8 cellular contexts compared by ENCODE assay signal in genomic region chr12:132955933-132956725, GRCh38. TPM values are rescaled to one million over a fixed set of nuclear protein-coding genes. Genes with fewer than 3 reads are reported as not detected.
A peak's percentile ranks its signal among the peaks of the same experiment; 100 is the strongest.
DNase-seq lines count a peak whose midpoint lies in the region; ATAC-seq and TF ChIP-seq lines count a peak whose summit lies in the region.

TSS of gene ZNF605 (minus strand) at chr12:132956306. CDS start at chr12:132945635, 10,671 bp downstream.

- H3K27ac Mint-ChIP-seq in activated CD8-positive, alpha-beta T cell treated with anti-CD3 and anti-CD28 coated beads for 36 hours = peak within 1 kb of the TSS; percentile 93

- H3K36me3 Mint-ChIP-seq in activated CD8-positive, alpha-beta T cell treated with anti-CD3 and anti-CD28 coated beads for 36 hours (ENCODE audit: low read depth) = peaks cover 24% of the 10 kb centered on the region

- TF ChIP-seq CTCF in activated CD8-positive, alpha-beta T cell treated with anti-CD3 and anti-CD28 coated beads for 36 hours (IDR thresholded peaks at IDR 0.05) = no peak
- TF ChIP-seq CTCF in lower lobe of right lung (IDR thresholded peaks at IDR 0.05) = no peak

- peak within 1 kb of the TSS; percentile 90 for H3K4me3 Mint-ChIP-seq in activated CD8-positive, alpha-beta T cell treated with anti-CD3 and anti-CD28 coated beads for 36 hours

- peak; percentile 62 to 73 for DNase-seq in AML-193 (lab: John Stamatoyannopoulos, UW)
- peak; percentile 72 to 88 for DNase-seq in NCI-H524 (lab: John Stamatoyannopoulos, UW)
- peak; percentile 92 for DNase-seq in activated CD8-positive, alpha-beta T cell treated with anti-CD3 and anti-CD28 coated beads for 36 hours
- peak; percentile 96 for DNase-seq in ecto neural progenitor cell (ENCODE audit: low spot score)
- DNase-seq in lower lobe of right lung = peak; percentile 92
- DNase-seq in stimulated activated CD4-positive, alpha-beta T cell treated with anti-CD3 and anti-CD28 coated beads, Interleukin-4, amount 100 ng/mL, for 48 hours (ENCODE audit: low read depth in 2 of 2) = peak; percentile 76 to 81

- CTCF ChIA-PET in activated CD8-positive, alpha-beta T cell treated with anti-CD3 and anti-CD28 coated beads for 36 hours (lab: Charles Lee) = interaction anchor here (1.0 to 1.3 kb wide), 2 partner anchors 20 to 51 kb away, joined by 3 to 7 read pairs; no protein-coding TSS in a partner anchor

- peaks cover 22% of the 10 kb centered on the region for H3K9me3 ChIP-seq in lower lobe of right lung

- ATAC-seq in GM19025 (IDR thresholded peaks at IDR 0.05; ENCODE audit: low read depth, unreplicated experiment) (peak; percentile 95), HG03342 (IDR thresholded peaks at IDR 0.05; ENCODE audit: unreplicated experiment) (peak; percentile 90), lower lobe of right lung (peak; percentile 95 to 98)
- ATAC-seq in activated CD8-positive, alpha-beta T cell treated with anti-CD3 and anti-CD28 coated beads for 36 hours = peak; percentile 91

- peak within 1 kb of the TSS; percentile 88 for H3K4me3 ChIP-seq in lower lobe of right lung

- intact Hi-C loops in activated CD8-positive, alpha-beta T cell treated with anti-CD3 and anti-CD28 coated beads for 36 hours (cut with micrococcal nuclease) = no loop called here
- intact Hi-C loops in lower lobe of right lung (cut with DNase I) = no loop called here

- no peaks in the 10 kb centered on the region for H3K27me3 ChIP-seq in lower lobe of right lung (ENCODE audit: low read depth)

- no peaks in the 10 kb centered on the region for H3K36me3 ChIP-seq in lower lobe of right lung

- H3K4me1 ChIP-seq in lower lobe of right lung = peaks cover 21% of the 10 kb centered on the region

- H3K27ac ChIP-seq in lower lobe of right lung = peak within 1 kb of the TSS; percentile 94

- H3K4me1 Mint-ChIP-seq in activated CD8-positive, alpha-beta T cell treated with anti-CD3 and anti-CD28 coated beads for 36 hours (ENCODE audit: low read depth) = peaks cover 22% of the 10 kb centered on the region

- no peaks in the 10 kb centered on the region for H3K27me3 Mint-ChIP-seq in activated CD8-positive, alpha-beta T cell treated with anti-CD3 and anti-CD28 coated beads for 36 hours

- peaks cover 14% of the 10 kb centered on the region for H3K9me3 Mint-ChIP-seq in activated CD8-positive, alpha-beta T cell treated with anti-CD3 and anti-CD28 coated beads for 36 hours

- POLR2A ChIA-PET in activated CD8-positive, alpha-beta T cell treated with anti-CD3 and anti-CD28 coated beads for 36 hours (lab: Charles Lee) = interaction anchor here (1.1 to 1.2 kb wide), 2 partner anchors 47 to 179 kb away, joined by 3 read pairs; no protein-coding TSS in a partner anchor

RNA-seq across cellular contexts. Expression of gene ZNF605, which starts in this region (rescaled TPM):
- total RNA-seq in activated CD8-positive, alpha-beta T cell treated with anti-CD3 and anti-CD28 coated beads for 36 hours = 1 to 10 TPM; 6.4 to 6.8 TPM
- total RNA-seq in lower lobe of right lung = 13.3 TPM

Comparison
In these comparisons a context has a peak if more than half of its experiments do, and no peak if none do; other contexts are left out.
1. Peak in every context shown above with its lines: DNase-seq, ATAC-seq, H3K4me3 ChIP-seq and H3K27ac ChIP-seq.